In the genomic region with DNA sequence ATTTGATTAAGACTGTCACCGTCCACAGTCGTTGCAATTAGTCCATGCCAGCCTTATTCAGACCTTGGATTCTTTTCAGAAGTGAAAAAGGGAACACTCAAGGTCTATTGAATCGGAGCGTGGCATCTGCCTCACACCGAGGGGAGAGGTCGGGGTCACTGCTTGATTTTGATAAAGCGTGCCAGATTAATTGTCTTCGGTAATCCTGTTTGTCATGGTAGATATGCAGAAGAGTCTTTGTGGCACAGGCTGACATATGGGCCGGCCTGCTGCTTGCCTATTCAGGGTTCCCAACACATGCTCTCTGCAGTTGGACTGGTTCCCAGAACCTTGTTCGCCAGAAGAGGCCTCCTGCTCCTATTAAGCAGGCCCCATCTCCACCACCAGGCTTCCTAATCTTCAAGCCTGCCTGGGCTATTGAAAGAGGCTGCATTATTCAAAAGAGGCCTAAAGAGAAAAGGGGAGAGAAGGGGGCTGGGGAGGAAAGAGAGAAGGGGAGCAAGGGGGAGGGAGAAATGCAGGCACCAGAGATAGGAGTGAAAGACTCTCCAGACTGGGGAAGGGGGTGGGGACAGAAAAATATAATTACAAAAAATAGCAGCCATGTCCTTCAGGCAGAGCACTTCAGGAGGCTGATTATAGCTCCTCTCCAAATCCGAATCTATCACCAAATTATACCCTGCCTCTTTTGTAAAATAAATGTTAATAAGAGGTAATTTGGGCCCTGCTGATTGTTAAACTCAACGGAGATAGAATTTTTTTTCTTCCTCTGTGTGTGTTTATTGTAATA, we compare ENCODE assay signal across 9 cellular contexts.
DNase-seq lines count a peak whose midpoint lies in the region; ATAC-seq and FAIRE-seq lines count a peak whose summit lies in the region.
"Had no signal": no experiment of that assay in that cellular context is flagged by ENCODE, and none has a peak within 500 bp of the region (broad histone marks: within the 10 kb centered on the region; RNA-seq: fewer than 3 reads in every experiment).

No MANE protein-coding gene starts in this region.

- 55 to 67% (median 57%) methylated on average over 12 of the region's 12 CpGs for WGBS in small intestine, 3 donors

- no peaks in the 10 kb centered on the region for H3K9me3 ChIP-seq in small intestine (ENCODE audit: control insufficient read depth, low read depth)

- H3K36me3 ChIP-seq in small intestine (ENCODE audit: control insufficient read depth in 2 of 2, insufficient read depth in 2 of 2, low read length in 2 of 2) = no peaks in the 10 kb centered on the region

- H3K4me3 ChIP-seq in small intestine (ENCODE audit: low read depth in 1 of 2, low read length in 2 of 2) = no peak overlapping the region

- H3K27me3 ChIP-seq in small intestine (ENCODE audit: control insufficient read depth in 2 of 2, insufficient read depth in 2 of 2, low read length in 2 of 2) = no peaks in the 10 kb centered on the region

- in situ Hi-C loops in G401 (cut with HindIII; ENCODE audit: low sequenced_read_pairs) = no loop called here

- DNase-seq in G401 (ENCODE audit: low spot score) (peak; percentile 99), NCI-H524 treated with DMSO at 0.1 percent for 48 hours (lab: John Stamatoyannopoulos, UW) (peak; percentile 98), fibroblast of gingiva (ENCODE audit: low read depth) (peak; percentile 80), nucleus accumbens (lab: John Stamatoyannopoulos, UW) (peak in 53 of 56 donors; percentile 1 to 82 (median 52)), small intestine (no peak), RKO (ENCODE audit: low spot score) (no peak)
- DNase-seq: naive B cell had no signal

- H3K27ac ChIP-seq in small intestine (ENCODE audit: low read depth in 1 of 2, low read length in 1 of 2) = no peak overlapping the region

- no peaks in the 10 kb centered on the region for H3K4me1 ChIP-seq in small intestine (ENCODE audit: control insufficient read depth in 2 of 2, insufficient read depth in 1 of 2, low read depth in 1 of 2, low read length in 1 of 2)

- no peak for FAIRE-seq in small intestine (lab: Jason Lieb, UNC)

- ATAC-seq in GM21576 (IDR thresholded peaks at IDR 0.05; ENCODE audit: unreplicated experiment) (no peak), HG02610 (IDR thresholded peaks at IDR 0.05; ENCODE audit: unreplicated experiment) (no peak)

Comparison
In these comparisons a context has a peak if more than half of its experiments do, and no peak if none do; other contexts are left out.
1. DNase-seq: peak in G401 (single experiment), NCI-H524 treated with DMSO at 0.1 percent for 48 hours (single experiment), fibroblast of gingiva (single experiment) and nucleus accumbens (53 of 56); none in small intestine (single experiment) and RKO (single experiment).